ENCODE assay signal across 1 cellular context in the genomic region with DNA sequence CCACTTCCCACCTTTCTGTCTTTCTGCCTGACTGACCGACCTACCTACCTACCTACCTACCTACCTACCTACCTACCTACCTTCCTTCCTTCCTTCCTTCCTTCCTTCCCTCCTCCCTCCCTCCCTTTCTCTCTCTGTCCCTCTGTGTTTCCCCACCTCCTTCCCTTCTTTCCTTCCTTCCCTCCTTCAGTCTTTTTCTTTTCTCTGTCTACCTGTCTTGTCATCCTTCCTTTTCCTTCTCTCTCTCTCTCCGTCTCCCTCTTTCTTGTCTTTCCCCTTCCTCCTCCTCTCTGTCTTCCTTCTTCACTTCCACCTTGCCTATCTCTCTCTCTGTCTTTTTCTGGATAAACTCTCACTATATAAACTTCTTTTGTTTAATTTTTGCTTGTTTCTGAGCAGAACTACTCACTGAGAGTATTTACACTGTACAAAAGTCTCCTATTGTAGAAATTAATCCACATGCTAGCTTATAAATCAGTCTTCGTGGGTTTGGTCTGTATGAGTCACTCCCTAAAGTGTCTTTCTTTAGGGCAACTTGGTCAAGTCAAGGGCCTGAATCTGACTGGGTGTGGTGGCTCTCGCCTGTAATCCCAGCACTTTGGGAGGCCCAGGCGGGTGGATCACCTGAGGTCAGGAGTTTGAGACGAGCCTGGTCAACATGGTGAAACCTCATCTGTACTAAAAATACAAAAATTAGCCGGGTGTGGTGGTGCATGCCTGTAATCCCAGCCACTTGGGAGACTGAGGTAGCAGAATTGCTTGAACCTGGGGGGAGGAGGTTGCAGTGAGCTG.
TF ChIP-seq lines count a peak whose summit lies in the region.

No MANE protein-coding gene starts in this region.

TF ChIP-seq in IMR-90, 13 proteins besides CTCF, POLR2A, EP300 and RAD21:
- TF ChIP-seq FOS (IDR thresholded peaks at IDR 0.05; ENCODE audit: low read depth, low read length), result peak; percentile 24; the same call in 1 of the 2 replicates
TF ChIP-seq in IMR-90: peak in this region for 1; not testable (repeated sequence) for 12.
